ENCODE assay signal across 8 cellular contexts in the genomic region with DNA sequence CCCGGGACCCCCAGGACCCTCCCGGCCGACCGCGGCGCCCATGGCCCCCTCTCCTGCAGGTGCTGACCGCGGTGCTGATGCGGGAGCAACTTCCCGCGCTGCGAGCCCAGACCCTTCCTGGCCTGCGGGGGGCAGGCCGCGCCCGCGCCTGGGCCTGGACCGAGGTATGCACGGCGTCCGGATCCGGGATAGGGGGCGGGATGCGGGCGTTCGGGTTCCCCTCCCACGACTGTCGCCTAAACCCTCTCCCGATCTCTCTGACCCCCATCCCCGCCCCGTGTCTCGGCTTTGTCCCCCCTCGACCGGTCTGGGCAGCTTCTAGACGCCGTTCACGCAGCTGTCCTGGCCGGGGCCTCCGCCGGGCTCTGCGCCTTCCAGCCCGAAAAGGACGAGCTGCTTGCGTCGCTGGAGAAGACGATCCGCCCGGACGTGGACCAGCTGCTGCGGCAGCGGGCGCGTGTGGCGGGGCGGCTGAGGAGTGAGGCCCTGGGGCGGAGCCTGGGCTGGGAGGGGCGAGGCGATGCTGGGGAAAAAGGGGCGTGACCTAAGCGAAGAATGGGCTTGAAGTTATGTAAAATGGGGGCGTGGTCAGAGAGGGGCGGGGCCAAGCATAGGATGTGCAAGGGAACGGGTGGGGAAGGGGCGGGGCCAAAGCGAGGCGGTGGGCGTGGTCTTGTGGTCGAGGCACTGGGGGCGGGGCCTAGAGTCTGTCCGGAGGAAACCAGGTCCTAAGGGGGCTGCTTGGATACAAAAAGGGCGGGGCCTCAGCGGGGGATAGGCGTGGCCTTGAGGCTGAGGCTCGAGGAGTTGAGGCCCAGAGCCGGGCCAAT. TPM values are rescaled to one million over a fixed set of nuclear protein-coding genes. Genes with fewer than 3 reads are reported as not detected.
DNase-seq lines count a peak whose midpoint lies in the region; ATAC-seq and TF ChIP-seq lines count a peak whose summit lies in the region.

No MANE protein-coding gene starts in this region.

- TF ChIP-seq CTCF in psoas muscle (IDR thresholded peaks at IDR 0.05) = peak; percentile 38
- TF ChIP-seq CTCF in upper lobe of right lung (IDR thresholded peaks at IDR 0.05) = peak; percentile 42

- H3K27ac Mint-ChIP-seq in T-helper 2 cell treated with Interferon-gamma antibody and Interleukin-4, amounts not matched to agents 5 μg/mL and 100 μg/mL, for 36 hours = peak overlapping the region; percentile 62

- intact Hi-C loops in right cardiac atrium (cut with DNase I) (loop anchor here in 1 of 4 donors (5.0 kb wide), 1 partner anchor 33 kb away; no protein-coding TSS in a partner anchor), psoas muscle (cut with DNase I) (no loop called here), upper lobe of right lung (cut with DNase I) (no loop called here)

- H3K36me3 ChIP-seq in psoas muscle (ENCODE audit: insufficient read depth in 1 of 2, low read depth in 1 of 2) (no peaks in the 10 kb centered on the region), upper lobe of right lung (no peaks in the 10 kb centered on the region)

- no peaks in the 10 kb centered on the region for H3K27me3 ChIP-seq in right cardiac atrium (ENCODE audit: control insufficient read depth, insufficient read depth)
- H3K27me3 ChIP-seq in psoas muscle (ENCODE audit: insufficient read depth in 3 of 3, low read length in 2 of 3) = peaks cover 0 to 36% (median 2%) of the 10 kb centered on the region in 3 donors
- H3K27me3 ChIP-seq in upper lobe of right lung = no peaks in the 10 kb centered on the region

- H3K4me1 Mint-ChIP-seq in T-helper 2 cell treated with Interferon-gamma antibody and Interleukin-4, amounts not matched to agents 5 μg/mL and 100 μg/mL, for 36 hours (ENCODE audit: low read depth) = peaks cover 14% of the 10 kb centered on the region

- DNase-seq in D341Med (ENCODE audit: low spot score) (peak; percentile 98), NCI-H1930 (lab: John Stamatoyannopoulos, UW) (peak; percentile 80 to 83), anterior cingulate cortex (lab: John Stamatoyannopoulos, UW) (peak in 55 of 58 donors; percentile 10 to 94 (median 71)), right cardiac atrium (peak; percentile 98), psoas muscle (peak; percentile 95 to 98), upper lobe of right lung (peak; percentile 96)
- DNase-seq in T-helper 2 cell treated with Interferon-gamma antibody and Interleukin-4, amounts not matched to agents 5 μg/mL and 100 μg/mL, for 36 hours (ENCODE audit: low spot score) = peak; percentile 93

- peaks cover 24% of the 10 kb centered on the region for H3K27me3 Mint-ChIP-seq in T-helper 2 cell treated with Interferon-gamma antibody and Interleukin-4, amounts not matched to agents 5 μg/mL and 100 μg/mL, for 36 hours (ENCODE audit: low read depth)

- H3K4me1 ChIP-seq in right cardiac atrium (ENCODE audit: control insufficient read depth, insufficient read depth, low read length) = no peaks in the 10 kb centered on the region
- H3K4me1 ChIP-seq in psoas muscle = peaks cover 6% of the 10 kb centered on the region
- H3K4me1 ChIP-seq in upper lobe of right lung = peaks cover 13% of the 10 kb centered on the region

- WGBS in right cardiac atrium = under 1% methylated on average over 75 of the region's 75 CpGs
- WGBS in psoas muscle, 3 donors = 0% methylated on average over 61 to 75 of the region's 75 CpGs

- H3K27ac ChIP-seq in right cardiac atrium (ENCODE audit: low read length) (no peak overlapping the region), psoas muscle (peak overlapping the region; percentile 46), upper lobe of right lung (peak overlapping the region; percentile 63)

- ATAC-seq in HG02588 (IDR thresholded peaks at IDR 0.05; ENCODE audit: unreplicated experiment) = peak; percentile 45
- ATAC-seq in right cardiac atrium = peak; percentile 92 to 93
- peak; percentile 85 to 92 (median 92) for ATAC-seq in psoas muscle
- ATAC-seq in upper lobe of right lung = peak; percentile 96

- H3K9me3 Mint-ChIP-seq in T-helper 2 cell treated with Interferon-gamma antibody and Interleukin-4, amounts not matched to agents 5 μg/mL and 100 μg/mL, for 36 hours = no peaks in the 10 kb centered on the region

- H3K36me3 Mint-ChIP-seq in T-helper 2 cell treated with Interferon-gamma antibody and Interleukin-4, amounts not matched to agents 5 μg/mL and 100 μg/mL, for 36 hours (ENCODE audit: low read depth) = no peaks in the 10 kb centered on the region

- peak overlapping the region; percentile 22 for H3K4me3 ChIP-seq in right cardiac atrium (ENCODE audit: low read length)
- H3K4me3 ChIP-seq in psoas muscle = peak overlapping the region; percentile 67
- H3K4me3 ChIP-seq in upper lobe of right lung = peak overlapping the region; percentile 56

- H3K9me3 ChIP-seq in right cardiac atrium (ENCODE audit: control insufficient read depth, low read length) (no peaks in the 10 kb centered on the region), psoas muscle (no peaks in the 10 kb centered on the region), upper lobe of right lung (no peaks in the 10 kb centered on the region)

- H3K4me3 Mint-ChIP-seq in T-helper 2 cell treated with Interferon-gamma antibody and Interleukin-4, amounts not matched to agents 5 μg/mL and 100 μg/mL, for 36 hours = peak overlapping the region; percentile 85

RNA-seq across cellular contexts. Expression of a gene that starts 15.9 kb away (rescaled TPM):
- 10 to 100 TPM; 25.1 to 36.3 (median 35.1) TPM for total RNA-seq in right cardiac atrium
- polyA plus RNA-seq in right cardiac atrium = 19.0 TPM
- total RNA-seq in psoas muscle = 10 to 100 TPM; 19.8 to 27.7 (median 23.3) TPM
- polyA plus RNA-seq in psoas muscle = 10 to 100 TPM; 15.3 to 34.8 (median 21.4) TPM
- total RNA-seq in upper lobe of right lung = 104 TPM

RNA-seq across cellular contexts. Expression of a gene that starts 28.1 kb away (rescaled TPM):
- total RNA-seq in right cardiac atrium (10 to 100 TPM; 28.1 to 32.3 (median 30.1) TPM), psoas muscle (10 to 100 TPM; 14.8 to 17.3 (median 16.3) TPM), upper lobe of right lung (78.0 TPM)
- polyA plus RNA-seq in right cardiac atrium (33.4 TPM), psoas muscle (10 to 100 TPM; 11.7 to 53.5 (median 18.3) TPM)

Comparison
In these comparisons a context has a peak if more than half of its experiments do, and no peak if none do; other contexts are left out.
1. ATAC-seq: peak in every context shown above with its lines; median percentile 96 in upper lobe of right lung; 92 in right cardiac atrium; 92 in psoas muscle; 45 in HG02588.